Comparison of ENCODE assay signal across 27 cellular contexts in genomic region chr10:70850097-70850496, GRCh38. TPM values are rescaled to one million over a fixed set of nuclear protein-coding genes. Genes with fewer than 3 reads are reported as not detected.
DNase-seq lines count a peak whose midpoint lies in the region; ATAC-seq and TF ChIP-seq lines count a peak whose summit lies in the region.
"Had no signal": no experiment of that assay in that cellular context is flagged by ENCODE, and none has a peak within 500 bp of the region (broad histone marks: within the 10 kb centered on the region; RNA-seq: fewer than 3 reads in every experiment).

No MANE protein-coding gene starts in this region.

- TF ChIP-seq CTCF in SK-N-SH (IDR thresholded peaks at IDR 0.05): no peak
- TF ChIP-seq CTCF in PC-9 (conservative IDR thresholded peaks at IDR 0.05): no peak
- no peak for TF ChIP-seq CTCF in brain microvascular endothelial cell (IDR thresholded peaks at IDR 0.05; ENCODE audit: low read depth, low read length, missing control alignments)
- TF ChIP-seq CTCF in body of pancreas (IDR thresholded peaks at IDR 0.05): no peak
- no peak for TF ChIP-seq CTCF in hepatocyte (IDR thresholded peaks at IDR 0.05; ENCODE audit: poor library complexity)

- peak overlapping the region; percentile 86 for H3K18ac ChIP-seq in trophoblast cell (ENCODE audit: low read length)

- H2AK5ac ChIP-seq in trophoblast cell (ENCODE audit: low read length): no peak overlapping the region

- ATAC-seq in SK-N-SH treated with all-trans-retinoic acid at 6 μM for 48 hours: no peak; the same call in 2 of the 3 replicates
- no peak for ATAC-seq in body of pancreas
- ATAC-seq: activated CD8-positive, alpha-beta T cell treated with anti-CD3 and anti-CD28 coated beads, Interleukin-2, amount 10 ng/mL, durations not matched to agents 7 days and 5 days; mucosa of descending colon; T-cell had no signal

- H3K4ac ChIP-seq in trophoblast cell (ENCODE audit: low read depth, low read length): no peak overlapping the region

- H3K4me3 ChIP-seq in SK-N-SH (ENCODE audit: low read depth in 2 of 2, low read length in 1 of 2): no peak overlapping the region
- H3K4me3 ChIP-seq in PC-9: no peak overlapping the region
- no peak overlapping the region for H3K4me3 ChIP-seq in brain microvascular endothelial cell (ENCODE audit: low read depth, low read length)
- H3K4me3 ChIP-seq in trophoblast cell (ENCODE audit: low read depth, low read length): no peak overlapping the region
- no peak overlapping the region for H3K4me3 ChIP-seq in body of pancreas
- H3K4me3 ChIP-seq in hepatocyte: no peak overlapping the region
- H3K4me3 ChIP-seq: left ventricle myocardium inferior, mucosa of descending colon, sigmoid colon, tibial artery had no signal

- H2BK120ac ChIP-seq in trophoblast cell (ENCODE audit: insufficient read depth, low read length, poor library complexity): peak overlapping the region; percentile 72

- POLR2A ChIA-PET in SK-N-SH (lab: Yijun Ruan, JAX) (no interaction called here), PC-9 (lab: Charles Lee; ENCODE audit: unreplicated experiment) (interaction anchor here (0.9 kb wide), 1 partner anchor 34 kb away, joined by 4 read pairs; no protein-coding TSS in a partner anchor)

- BruUV-seq in PC-9 (replicated peaks; lab: Mats Ljungman, UMichigan): no TSS peak

- H3K79me1 ChIP-seq in trophoblast cell (ENCODE audit: low read length): peaks cover 15% of the 10 kb centered on the region

- H3K27me3 ChIP-seq in SK-N-SH (ENCODE audit: insufficient read depth) (no peaks in the 10 kb centered on the region), PC-9 (ENCODE audit: insufficient read depth, low read depth) (no peaks in the 10 kb centered on the region), brain microvascular endothelial cell (replicated peaks) (no peaks in the 10 kb centered on the region), trophoblast cell (ENCODE audit: insufficient read depth, low read length) (no peaks in the 10 kb centered on the region), body of pancreas (no peaks in the 10 kb centered on the region), hepatocyte (no peaks in the 10 kb centered on the region)
- H3K27me3 ChIP-seq: sigmoid colon, tibial artery had no signal

- H3K9ac ChIP-seq in SK-N-SH: peak overlapping the region; percentile 40; the same call in 1 of the 2 replicates
- H3K9ac ChIP-seq in trophoblast cell (ENCODE audit: low read length): no peak overlapping the region

- no peak overlapping the region for H2BK12ac ChIP-seq in trophoblast cell (ENCODE audit: low read length)

- H3K79me2 ChIP-seq in SK-N-SH (ENCODE audit: insufficient read depth) (peaks cover 28% of the 10 kb centered on the region; the same call in 1 of the 2 replicates), PC-9 (ENCODE audit: low read depth) (peaks cover 34% of the 10 kb centered on the region), trophoblast cell (ENCODE audit: control insufficient read depth, insufficient read depth, low read length, poor library complexity) (no peaks in the 10 kb centered on the region), hepatocyte (peaks cover 8% of the 10 kb centered on the region)

- no peak overlapping the region for H4K12ac ChIP-seq in trophoblast cell (ENCODE audit: low read depth, low read length)

- no peak overlapping the region for H3K23ac ChIP-seq in trophoblast cell (ENCODE audit: low read length)

- no peaks in the 10 kb centered on the region for H4K20me1 ChIP-seq in SK-N-SH (ENCODE audit: insufficient read depth)
- H4K20me1 ChIP-seq in PC-9 (ENCODE audit: insufficient read depth): 0 out of 2 replicates have a peak, but pooled peaks cover 3% of the 10 kb centered on the region
- no peaks in the 10 kb centered on the region for H4K20me1 ChIP-seq in hepatocyte (ENCODE audit: insufficient read depth, poor library complexity, severe bottlenecking)

- no peak for DNase-seq in SK-N-SH
- DNase-seq in PC-9: no peak
- DNase-seq in brain microvascular endothelial cell: peak; percentile 27
- no peak for DNase-seq in trophoblast cell
- DNase-seq in body of pancreas: no peak
- DNase-seq in hepatocyte (ENCODE audit: low spot score): no peak
- no peak for DNase-seq in activated T-cell treated with anti-CD3 and anti-CD28 coated beads, Interleukin-2, amount 50 U/mL, for 1 hour
- DNase-seq: activated CD4-positive, alpha-beta T cell treated with anti-CD3 and anti-CD28 coated beads for 1 hour; activated CD8-positive, alpha-beta T cell treated with anti-CD3 and anti-CD28 coated beads, Interleukin-2, amount 10 ng/mL, durations not matched to agents 7 days and 5 days; activated T-cell treated with anti-CD3 and anti-CD28 coated beads for 4 hours; anterior cingulate cortex; CD4-positive, alpha-beta memory T cell; DMS 273 treated with DMSO at 0.1 percent for 48 hours; hippocampal formation; immature natural killer cell; left ventricle myocardium inferior; mucosa of descending colon; NCI-H1417; NCI-H2081 treated with DMSO at 0.1 percent for 48 hours; NCI-H446; SHP77; sigmoid colon; T-cell; tibial artery had no signal

- no peak for TF ChIP-seq POLR2A in body of pancreas (IDR thresholded peaks at IDR 0.05)

- no peak for TF ChIP-seq RAD21 in SK-N-SH (IDR thresholded peaks at IDR 0.05; ENCODE audit: low read length)

- intact Hi-C loops in PC-9 (cut with micrococcal nuclease; ENCODE audit: unreplicated experiment) (no loop called here), body of pancreas (cut with DNase I) (no loop called here)

- peak overlapping the region; percentile 28; the same call in 1 of the 2 replicates for H3K4me2 ChIP-seq in SK-N-SH
- peak overlapping the region; percentile 52 for H3K4me2 ChIP-seq in PC-9
- no peak overlapping the region for H3K4me2 ChIP-seq in trophoblast cell (ENCODE audit: low read length)
- no peak overlapping the region for H3K4me2 ChIP-seq in hepatocyte

- H3K4me1 ChIP-seq in SK-N-SH (ENCODE audit: control insufficient read depth in 1 of 2, insufficient read depth in 2 of 2, low read depth in 1 of 2, low read length in 1 of 2) (peaks cover 12 to 28% of the 10 kb centered on the region in 2 experiments), PC-9 (replicated peaks; ENCODE audit: insufficient read depth) (peaks cover 60% of the 10 kb centered on the region), trophoblast cell (ENCODE audit: control insufficient read depth in 1 of 2, insufficient read depth in 2 of 2, low read length in 2 of 2) (peaks cover 10 to 17% of the 10 kb centered on the region in 2 experiments), body of pancreas (peaks cover 37% of the 10 kb centered on the region), hepatocyte (ENCODE audit: insufficient read depth) (peaks cover 12% of the 10 kb centered on the region)

- peak overlapping the region; percentile 74 for H4K91ac ChIP-seq in trophoblast cell (ENCODE audit: low read depth, low read length)

- H3K27ac ChIP-seq in SK-N-SH (ENCODE audit: low read depth in 2 of 2, low read length in 1 of 2): peak overlapping the region; percentile 48 to 79; a peak in 3 of 4 replicates
- H3K27ac ChIP-seq in PC-9: peak overlapping the region; percentile 68
- H3K27ac ChIP-seq in brain microvascular endothelial cell: peak overlapping the region; percentile 83
- peak overlapping the region; percentile 73 for H3K27ac ChIP-seq in trophoblast cell (ENCODE audit: low read depth, low read length)
- H3K27ac ChIP-seq in body of pancreas: no peak overlapping the region
- no peak overlapping the region for H3K27ac ChIP-seq in hepatocyte
- H3K27ac ChIP-seq: 22Rv1, epithelial cell of prostate, left ventricle myocardium inferior, sigmoid colon, tibial artery had no signal

- H3K9me2 ChIP-seq in SK-N-SH: no peaks in the 10 kb centered on the region
- H3K9me2 ChIP-seq in PC-9 (ENCODE audit: insufficient read depth): no peaks in the 10 kb centered on the region
- H3K9me2 ChIP-seq in hepatocyte (replicated peaks; ENCODE audit: insufficient read depth): no peaks in the 10 kb centered on the region

- H4K8ac ChIP-seq in trophoblast cell (ENCODE audit: low read depth, low read length): no peak overlapping the region

- H2AFZ ChIP-seq in SK-N-SH (ENCODE audit: low read depth) (no peak overlapping the region), PC-9 (no peak overlapping the region), trophoblast cell (ENCODE audit: insufficient read depth, low read length, poor library complexity) (no peak overlapping the region), hepatocyte (no peak overlapping the region)

- H3F3A ChIP-seq in SK-N-SH (replicated peaks; ENCODE audit: insufficient read depth) (peaks cover 24% of the 10 kb centered on the region), PC-9 (ENCODE audit: insufficient read depth, low read depth) (peaks cover 55% of the 10 kb centered on the region)

- in situ Hi-C loops in brain microvascular endothelial cell (cut with HindIII; ENCODE audit: low pct_ligation_motif_present, low sequenced_read_pairs): no loop called here

- WGBS in SK-N-SH (ENCODE audit: low lambda C conversion rate): 74% methylated on average over 3 of the region's 3 CpGs
- no CpG with 5 or more reads among the region's 3 CpGs for WGBS in trophoblast cell (ENCODE audit: extremely low coverage, insufficient coverage, insufficient read length)
- WGBS in body of pancreas, 2 donors: 60 to 69% methylated on average over 3 of the region's 3 CpGs
- 87% methylated on average over 3 of the region's 3 CpGs for WGBS in hepatocyte (ENCODE audit: low lambda C conversion rate, missing lambda C conversion rate)

- TF ChIP-seq EP300 in SK-N-SH (IDR thresholded peaks at IDR 0.05; ENCODE audit: borderline replicate concordance in 1 of 2, low read depth in 1 of 2, low read length in 1 of 2): no peak

- H3K14ac ChIP-seq in trophoblast cell (ENCODE audit: low read length): no peak overlapping the region

- H2BK5ac ChIP-seq in trophoblast cell (ENCODE audit: low read depth, low read length, poor library complexity): no peak overlapping the region

- CTCF ChIA-PET in SK-N-SH (lab: Yijun Ruan, JAX) (interaction anchor here (1.5 kb wide), 1 partner anchor 28 kb away, joined by 4 read pairs; no protein-coding TSS in a partner anchor), PC-9 (lab: Charles Lee) (no interaction called here)

- peaks cover 35 to 44% of the 10 kb centered on the region in 2 experiments for H3K36me3 ChIP-seq in SK-N-SH (replicated peaks in 1 of 2; ENCODE audit: control insufficient read depth in 1 of 2, insufficient read depth in 2 of 2, low read length in 1 of 2)
- peaks cover 35% of the 10 kb centered on the region for H3K36me3 ChIP-seq in PC-9 (ENCODE audit: low read depth)
- peaks cover 12% of the 10 kb centered on the region for H3K36me3 ChIP-seq in brain microvascular endothelial cell (replicated peaks)
- H3K36me3 ChIP-seq in trophoblast cell (ENCODE audit: control insufficient read depth in 1 of 2, insufficient read depth in 2 of 2, low read length in 2 of 2): peaks cover 2 to 12% of the 10 kb centered on the region in 2 experiments
- H3K36me3 ChIP-seq in body of pancreas (replicated peaks in 1 of 2; ENCODE audit: insufficient read depth in 1 of 2, low read depth in 2 of 2): peaks cover 0 to 2% of the 10 kb centered on the region in 2 donors
- H3K36me3 ChIP-seq in hepatocyte (replicated peaks; ENCODE audit: insufficient read depth, low read depth): no peaks in the 10 kb centered on the region

- H3K9me3 ChIP-seq in SK-N-SH (no peaks in the 10 kb centered on the region), PC-9 (ENCODE audit: insufficient read depth, low read depth) (no peaks in the 10 kb centered on the region), trophoblast cell (ENCODE audit: insufficient read depth, low read depth, low read length) (no peaks in the 10 kb centered on the region), body of pancreas (no peaks in the 10 kb centered on the region), hepatocyte (ENCODE audit: low read depth) (no peaks in the 10 kb centered on the region)
- H3K9me3 ChIP-seq: left ventricle myocardium inferior, mucosa of descending colon, sigmoid colon, tibial artery had no signal

RNA-seq across cellular contexts. Expression of gene SGPL1, which starts 34.3 kb away (rescaled TPM):
- polyA plus RNA-seq in SK-N-SH (2012; rRNA removed) (11.8 and 15.6 TPM in 2 replicates), hepatocyte (19.7 and 20.2 TPM in 2 replicates)
- polyA plus RNA-seq in SK-N-SH (2012; cell fraction: cytosol; rRNA removed): 14.3 and 14.7 TPM in 2 replicates
- 16.4 and 24.8 TPM in 2 replicates for polyA plus RNA-seq in SK-N-SH (2012; cell fraction: nucleus; rRNA removed)
- total RNA-seq in PC-9 (2021) (96.9 and 141 TPM in 2 replicates), body of pancreas (10 to 100 TPM; 36.3 to 43.8 TPM), hepatocyte (36.8 and 43.5 TPM in 2 replicates)
- polyA plus RNA-seq in trophoblast cell (2013): 28.1 and 29.4 TPM in 2 replicates

RNA-seq across cellular contexts. Expression of gene PCBD1, which starts 38.3 kb away (rescaled TPM):
- 95.9 and 112 TPM in 2 replicates for polyA plus RNA-seq in SK-N-SH (2012; rRNA removed)
- polyA plus RNA-seq in SK-N-SH (2012; cell fraction: cytosol; rRNA removed): 90.1 and 107 TPM in 2 replicates
- polyA plus RNA-seq in SK-N-SH (2012; cell fraction: nucleus; rRNA removed): 30.8 and 34.7 TPM in 2 replicates
- 128 and 164 TPM in 2 replicates for total RNA-seq in PC-9 (2021)
- 32.4 and 34.1 TPM in 2 replicates for polyA plus RNA-seq in trophoblast cell (2013)
- total RNA-seq in body of pancreas: 10 to 100 TPM; 40.5 to 67.7 TPM
- 81.5 and 93.5 TPM in 2 replicates for total RNA-seq in hepatocyte
- polyA plus RNA-seq in hepatocyte: 107 and 122 TPM in 2 replicates

Comparison
In these comparisons a context has a peak if more than half of its experiments do, and no peak if none do; other contexts are left out.
1. H3K27ac ChIP-seq: peak in SK-N-SH (2 of 2), PC-9 (single experiment), brain microvascular endothelial cell (single experiment) and trophoblast cell (single experiment); none in body of pancreas (0 of 4) and hepatocyte (single experiment).
2. H3K4me2 ChIP-seq: peak in SK-N-SH (single experiment) and PC-9 (single experiment); none in trophoblast cell (single experiment) and hepatocyte (single experiment).